1 cellular context compared by ENCODE assay signal in the genomic region with DNA sequence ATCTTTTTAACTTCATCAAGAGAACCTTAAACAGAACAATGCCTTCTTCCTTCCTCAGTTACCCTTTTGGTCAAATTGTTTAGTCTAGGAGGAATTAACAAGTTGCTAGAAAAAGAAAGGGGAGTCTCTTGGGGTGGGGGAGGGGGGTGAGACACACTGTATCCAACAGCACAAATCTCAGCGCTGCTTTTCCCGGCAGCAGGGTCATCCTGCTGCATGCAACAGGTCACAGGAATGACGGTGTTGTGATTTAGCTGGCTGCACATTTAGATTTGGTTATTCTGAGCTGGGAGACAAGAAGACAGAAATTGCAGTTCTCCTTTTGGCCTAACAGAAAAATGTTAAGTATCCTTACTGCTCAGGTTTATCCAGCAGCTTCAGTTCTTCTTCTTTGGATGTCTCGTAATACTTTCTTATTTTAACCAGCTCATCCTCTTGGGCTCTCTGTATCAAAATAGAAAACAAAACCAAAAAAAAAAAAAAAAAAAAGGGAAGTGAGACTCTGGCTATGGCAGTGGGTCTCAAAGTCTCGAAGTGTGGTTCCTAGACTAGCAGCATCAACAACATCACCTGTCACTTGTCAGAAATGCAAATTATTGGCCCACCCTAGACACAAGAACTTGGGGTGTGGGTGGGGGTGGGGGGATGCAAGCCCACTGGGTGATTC.
A peak's percentile ranks its signal among the peaks of the same experiment; 100 is the strongest.
TF ChIP-seq lines count a peak whose summit lies in the region.

No MANE protein-coding gene starts in this region.

TF ChIP-seq in GM12878, 131 proteins besides CTCF, POLR2A, EP300 and RAD21 (continued from another document and continues in another):
- TF ChIP-seq, protein P1, sequence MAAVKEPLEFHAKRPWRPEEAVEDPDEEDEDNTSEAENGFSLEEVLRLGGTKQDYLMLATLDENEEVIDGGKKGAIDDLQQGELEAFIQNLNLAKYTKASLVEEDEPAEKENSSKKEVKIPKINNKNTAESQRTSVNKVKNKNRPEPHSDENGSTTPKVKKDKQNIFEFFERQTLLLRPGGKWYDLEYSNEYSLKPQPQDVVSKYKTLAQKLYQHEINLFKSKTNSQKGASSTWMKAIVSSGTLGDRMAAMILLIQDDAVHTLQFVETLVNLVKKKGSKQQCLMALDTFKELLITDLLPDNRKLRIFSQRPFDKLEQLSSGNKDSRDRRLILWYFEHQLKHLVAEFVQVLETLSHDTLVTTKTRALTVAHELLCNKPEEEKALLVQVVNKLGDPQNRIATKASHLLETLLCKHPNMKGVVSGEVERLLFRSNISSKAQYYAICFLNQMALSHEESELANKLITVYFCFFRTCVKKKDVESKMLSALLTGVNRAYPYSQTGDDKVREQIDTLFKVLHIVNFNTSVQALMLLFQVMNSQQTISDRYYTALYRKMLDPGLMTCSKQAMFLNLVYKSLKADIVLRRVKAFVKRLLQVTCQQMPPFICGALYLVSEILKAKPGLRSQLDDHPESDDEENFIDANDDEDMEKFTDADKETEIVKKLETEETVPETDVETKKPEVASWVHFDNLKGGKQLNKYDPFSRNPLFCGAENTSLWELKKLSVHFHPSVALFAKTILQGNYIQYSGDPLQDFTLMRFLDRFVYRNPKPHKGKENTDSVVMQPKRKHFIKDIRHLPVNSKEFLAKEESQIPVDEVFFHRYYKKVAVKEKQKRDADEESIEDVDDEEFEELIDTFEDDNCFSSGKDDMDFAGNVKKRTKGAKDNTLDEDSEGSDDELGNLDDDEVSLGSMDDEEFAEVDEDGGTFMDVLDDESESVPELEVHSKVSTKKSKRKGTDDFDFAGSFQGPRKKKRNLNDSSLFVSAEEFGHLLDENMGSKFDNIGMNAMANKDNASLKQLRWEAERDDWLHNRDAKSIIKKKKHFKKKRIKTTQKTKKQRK (IDR thresholded peaks at IDR 0.05; ENCODE audit: low read depth, low read length) = no peak
- TF ChIP-seq, protein P2, sequence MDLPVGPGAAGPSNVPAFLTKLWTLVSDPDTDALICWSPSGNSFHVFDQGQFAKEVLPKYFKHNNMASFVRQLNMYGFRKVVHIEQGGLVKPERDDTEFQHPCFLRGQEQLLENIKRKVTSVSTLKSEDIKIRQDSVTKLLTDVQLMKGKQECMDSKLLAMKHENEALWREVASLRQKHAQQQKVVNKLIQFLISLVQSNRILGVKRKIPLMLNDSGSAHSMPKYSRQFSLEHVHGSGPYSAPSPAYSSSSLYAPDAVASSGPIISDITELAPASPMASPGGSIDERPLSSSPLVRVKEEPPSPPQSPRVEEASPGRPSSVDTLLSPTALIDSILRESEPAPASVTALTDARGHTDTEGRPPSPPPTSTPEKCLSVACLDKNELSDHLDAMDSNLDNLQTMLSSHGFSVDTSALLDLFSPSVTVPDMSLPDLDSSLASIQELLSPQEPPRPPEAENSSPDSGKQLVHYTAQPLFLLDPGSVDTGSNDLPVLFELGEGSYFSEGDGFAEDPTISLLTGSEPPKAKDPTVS (IDR thresholded peaks at IDR 0.05; ENCODE audit: low read depth, low read length) = no peak
- TF ChIP-seq, protein P3, sequence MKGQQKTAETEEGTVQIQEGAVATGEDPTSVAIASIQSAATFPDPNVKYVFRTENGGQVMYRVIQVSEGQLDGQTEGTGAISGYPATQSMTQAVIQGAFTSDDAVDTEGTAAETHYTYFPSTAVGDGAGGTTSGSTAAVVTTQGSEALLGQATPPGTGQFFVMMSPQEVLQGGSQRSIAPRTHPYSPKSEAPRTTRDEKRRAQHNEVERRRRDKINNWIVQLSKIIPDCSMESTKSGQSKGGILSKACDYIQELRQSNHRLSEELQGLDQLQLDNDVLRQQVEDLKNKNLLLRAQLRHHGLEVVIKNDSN (IDR thresholded peaks at IDR 0.05; ENCODE audit: borderline replicate concordance, extremely low read length, insufficient read depth, low read depth, low read length) = no peak
- TF ChIP-seq, protein P4, sequence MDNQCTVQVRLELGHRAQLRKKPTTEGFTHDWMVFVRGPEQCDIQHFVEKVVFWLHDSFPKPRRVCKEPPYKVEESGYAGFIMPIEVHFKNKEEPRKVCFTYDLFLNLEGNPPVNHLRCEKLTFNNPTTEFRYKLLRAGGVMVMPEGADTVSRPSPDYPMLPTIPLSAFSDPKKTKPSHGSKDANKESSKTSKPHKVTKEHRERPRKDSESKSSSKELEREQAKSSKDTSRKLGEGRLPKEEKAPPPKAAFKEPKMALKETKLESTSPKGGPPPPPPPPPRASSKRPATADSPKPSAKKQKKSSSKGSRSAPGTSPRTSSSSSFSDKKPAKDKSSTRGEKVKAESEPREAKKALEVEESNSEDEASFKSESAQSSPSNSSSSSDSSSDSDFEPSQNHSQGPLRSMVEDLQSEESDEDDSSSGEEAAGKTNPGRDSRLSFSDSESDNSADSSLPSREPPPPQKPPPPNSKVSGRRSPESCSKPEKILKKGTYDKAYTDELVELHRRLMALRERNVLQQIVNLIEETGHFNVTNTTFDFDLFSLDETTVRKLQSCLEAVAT (IDR thresholded peaks at IDR 0.05) = no peak
- TF ChIP-seq SP1 (IDR thresholded peaks at IDR 0.05; ENCODE audit: low read depth, low read length) (peak; percentile 34), ZNF24 (IDR thresholded peaks at IDR 0.05) (0 out of 2 replicates have a peak, but pooled peaks have one; percentile 63), CHD2 (IDR thresholded peaks at IDR 0.05; ENCODE audit: borderline replicate concordance, low read depth, low read length) (peak; percentile 74; the same call in 1 of the 2 replicates), NFIC (IDR thresholded peaks at IDR 0.05; ENCODE audit: low read depth, low read length) (peak; percentile 72), EGR1 (IDR thresholded peaks at IDR 0.05; ENCODE audit: borderline replicate concordance in 1 of 2, low read depth in 2 of 2, low read length in 2 of 2) (no peak), IKZF1 (conservative IDR thresholded peaks at IDR 0.05) (peak; percentile 54), ZSCAN29 (IDR thresholded peaks at IDR 0.05) (no peak), CREB1 (IDR thresholded peaks at IDR 0.05; ENCODE audit: low read depth) (no peak), RB1 (IDR thresholded peaks at IDR 0.05; ENCODE audit: borderline replicate concordance) (no peak), NR2C1 (IDR thresholded peaks at IDR 0.05) (no peak), PML (IDR thresholded peaks at IDR 0.05; ENCODE audit: low read length) (no peak), ZNF207 (IDR thresholded peaks at IDR 0.05; ENCODE audit: borderline replicate concordance) (no peak), TCF3 (IDR thresholded peaks at IDR 0.05; ENCODE audit: borderline replicate concordance, insufficient read depth, low read depth, low read length) (0 out of 2 replicates have a peak, but pooled peaks have one; percentile 24), MEF2B (IDR thresholded peaks at IDR 0.05; ENCODE audit: partially characterized antibody, poor library complexity, severe bottlenecking) (peak; percentile 62), ETV6 (conservative IDR thresholded peaks at IDR 0.05 in 1 of 2, IDR thresholded peaks at IDR 0.05 in 1 of 2; ENCODE audit: borderline replicate concordance in 1 of 2, low read depth in 1 of 2) (no peak), LARP7 (IDR thresholded peaks at IDR 0.05) (no peak), HDAC6 (IDR thresholded peaks at IDR 0.05; ENCODE audit: unreplicated experiment) (no peak), ZBED1 (IDR thresholded peaks at IDR 0.05; ENCODE audit: borderline replicate concordance) (no peak), NRF1 (conservative IDR thresholded peaks at IDR 0.05; ENCODE audit: low read depth, low read length) (no peak), RELA (IDR thresholded peaks at IDR 0.05; ENCODE audit: borderline replicate concordance, partially characterized antibody) (no peak)
- TF ChIP-seq, protein P5, sequence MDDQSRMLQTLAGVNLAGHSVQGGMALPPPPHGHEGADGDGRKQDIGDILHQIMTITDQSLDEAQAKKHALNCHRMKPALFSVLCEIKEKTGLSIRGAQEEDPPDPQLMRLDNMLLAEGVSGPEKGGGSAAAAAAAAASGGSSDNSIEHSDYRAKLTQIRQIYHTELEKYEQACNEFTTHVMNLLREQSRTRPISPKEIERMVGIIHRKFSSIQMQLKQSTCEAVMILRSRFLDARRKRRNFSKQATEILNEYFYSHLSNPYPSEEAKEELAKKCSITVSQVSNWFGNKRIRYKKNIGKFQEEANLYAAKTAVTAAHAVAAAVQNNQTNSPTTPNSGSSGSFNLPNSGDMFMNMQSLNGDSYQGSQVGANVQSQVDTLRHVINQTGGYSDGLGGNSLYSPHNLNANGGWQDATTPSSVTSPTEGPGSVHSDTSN (IDR thresholded peaks at IDR 0.05; ENCODE audit: insufficient replicate concordance, low read depth, low read length) = peak; percentile 65
- TF ChIP-seq, protein P6, sequence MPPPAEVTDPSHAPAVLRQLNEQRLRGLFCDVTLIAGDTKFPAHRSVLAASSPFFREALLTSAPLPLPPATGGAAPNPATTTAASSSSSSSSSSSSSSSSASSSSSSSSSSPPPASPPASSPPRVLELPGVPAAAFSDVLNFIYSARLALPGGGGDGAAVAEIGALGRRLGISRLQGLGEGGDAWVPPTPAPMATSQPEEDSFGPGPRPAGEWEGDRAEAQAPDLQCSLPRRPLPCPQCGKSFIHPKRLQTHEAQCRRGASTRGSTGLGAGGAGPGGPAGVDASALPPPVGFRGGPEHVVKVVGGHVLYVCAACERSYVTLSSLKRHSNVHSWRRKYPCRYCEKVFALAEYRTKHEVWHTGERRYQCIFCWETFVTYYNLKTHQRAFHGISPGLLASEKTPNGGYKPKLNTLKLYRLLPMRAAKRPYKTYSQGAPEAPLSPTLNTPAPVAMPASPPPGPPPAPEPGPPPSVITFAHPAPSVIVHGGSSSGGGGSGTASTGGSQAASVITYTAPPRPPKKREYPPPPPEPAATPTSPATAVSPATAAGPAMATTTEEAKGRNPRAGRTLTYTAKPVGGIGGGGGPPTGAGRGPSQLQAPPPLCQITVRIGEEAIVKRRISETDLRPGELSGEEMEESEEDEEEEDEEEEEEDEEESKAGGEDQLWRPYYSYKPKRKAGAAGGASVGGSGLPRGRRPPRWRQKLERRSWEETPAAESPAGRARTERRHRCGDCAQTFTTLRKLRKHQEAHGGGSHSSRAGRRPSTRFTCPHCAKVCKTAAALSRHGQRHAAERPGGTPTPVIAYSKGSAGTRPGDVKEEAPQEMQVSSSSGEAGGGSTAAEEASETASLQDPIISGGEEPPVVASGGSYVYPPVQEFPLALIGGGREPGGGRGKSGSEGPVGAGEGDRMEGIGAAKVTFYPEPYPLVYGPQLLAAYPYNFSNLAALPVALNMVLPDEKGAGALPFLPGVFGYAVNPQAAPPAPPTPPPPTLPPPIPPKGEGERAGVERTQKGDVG (CRISPR knock-in tag; IDR thresholded peaks at IDR 0.05) = no peak
- TF ChIP-seq, protein P7, sequence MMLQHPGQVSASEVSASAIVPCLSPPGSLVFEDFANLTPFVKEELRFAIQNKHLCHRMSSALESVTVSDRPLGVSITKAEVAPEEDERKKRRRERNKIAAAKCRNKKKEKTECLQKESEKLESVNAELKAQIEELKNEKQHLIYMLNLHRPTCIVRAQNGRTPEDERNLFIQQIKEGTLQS (IDR thresholded peaks at IDR 0.05; ENCODE audit: borderline replicate concordance, extremely low read depth, low read depth, low read length) = no peak
- TF ChIP-seq, protein P8, sequence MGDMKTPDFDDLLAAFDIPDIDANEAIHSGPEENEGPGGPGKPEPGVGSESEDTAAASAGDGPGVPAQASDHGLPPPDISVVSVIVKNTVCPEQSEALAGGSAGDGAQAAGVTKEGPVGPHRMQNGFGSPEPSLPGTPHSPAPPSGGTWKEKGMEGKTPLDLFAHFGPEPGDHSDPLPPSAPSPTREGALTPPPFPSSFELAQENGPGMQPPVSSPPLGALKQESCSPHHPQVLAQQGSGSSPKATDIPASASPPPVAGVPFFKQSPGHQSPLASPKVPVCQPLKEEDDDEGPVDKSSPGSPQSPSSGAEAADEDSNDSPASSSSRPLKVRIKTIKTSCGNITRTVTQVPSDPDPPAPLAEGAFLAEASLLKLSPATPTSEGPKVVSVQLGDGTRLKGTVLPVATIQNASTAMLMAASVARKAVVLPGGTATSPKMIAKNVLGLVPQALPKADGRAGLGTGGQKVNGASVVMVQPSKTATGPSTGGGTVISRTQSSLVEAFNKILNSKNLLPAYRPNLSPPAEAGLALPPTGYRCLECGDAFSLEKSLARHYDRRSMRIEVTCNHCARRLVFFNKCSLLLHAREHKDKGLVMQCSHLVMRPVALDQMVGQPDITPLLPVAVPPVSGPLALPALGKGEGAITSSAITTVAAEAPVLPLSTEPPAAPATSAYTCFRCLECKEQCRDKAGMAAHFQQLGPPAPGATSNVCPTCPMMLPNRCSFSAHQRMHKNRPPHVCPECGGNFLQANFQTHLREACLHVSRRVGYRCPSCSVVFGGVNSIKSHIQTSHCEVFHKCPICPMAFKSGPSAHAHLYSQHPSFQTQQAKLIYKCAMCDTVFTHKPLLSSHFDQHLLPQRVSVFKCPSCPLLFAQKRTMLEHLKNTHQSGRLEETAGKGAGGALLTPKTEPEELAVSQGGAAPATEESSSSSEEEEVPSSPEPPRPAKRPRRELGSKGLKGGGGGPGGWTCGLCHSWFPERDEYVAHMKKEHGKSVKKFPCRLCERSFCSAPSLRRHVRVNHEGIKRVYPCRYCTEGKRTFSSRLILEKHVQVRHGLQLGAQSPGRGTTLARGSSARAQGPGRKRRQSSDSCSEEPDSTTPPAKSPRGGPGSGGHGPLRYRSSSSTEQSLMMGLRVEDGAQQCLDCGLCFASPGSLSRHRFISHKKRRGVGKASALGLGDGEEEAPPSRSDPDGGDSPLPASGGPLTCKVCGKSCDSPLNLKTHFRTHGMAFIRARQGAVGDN (IDR thresholded peaks at IDR 0.05) = no peak
- TF ChIP-seq, protein P9, sequence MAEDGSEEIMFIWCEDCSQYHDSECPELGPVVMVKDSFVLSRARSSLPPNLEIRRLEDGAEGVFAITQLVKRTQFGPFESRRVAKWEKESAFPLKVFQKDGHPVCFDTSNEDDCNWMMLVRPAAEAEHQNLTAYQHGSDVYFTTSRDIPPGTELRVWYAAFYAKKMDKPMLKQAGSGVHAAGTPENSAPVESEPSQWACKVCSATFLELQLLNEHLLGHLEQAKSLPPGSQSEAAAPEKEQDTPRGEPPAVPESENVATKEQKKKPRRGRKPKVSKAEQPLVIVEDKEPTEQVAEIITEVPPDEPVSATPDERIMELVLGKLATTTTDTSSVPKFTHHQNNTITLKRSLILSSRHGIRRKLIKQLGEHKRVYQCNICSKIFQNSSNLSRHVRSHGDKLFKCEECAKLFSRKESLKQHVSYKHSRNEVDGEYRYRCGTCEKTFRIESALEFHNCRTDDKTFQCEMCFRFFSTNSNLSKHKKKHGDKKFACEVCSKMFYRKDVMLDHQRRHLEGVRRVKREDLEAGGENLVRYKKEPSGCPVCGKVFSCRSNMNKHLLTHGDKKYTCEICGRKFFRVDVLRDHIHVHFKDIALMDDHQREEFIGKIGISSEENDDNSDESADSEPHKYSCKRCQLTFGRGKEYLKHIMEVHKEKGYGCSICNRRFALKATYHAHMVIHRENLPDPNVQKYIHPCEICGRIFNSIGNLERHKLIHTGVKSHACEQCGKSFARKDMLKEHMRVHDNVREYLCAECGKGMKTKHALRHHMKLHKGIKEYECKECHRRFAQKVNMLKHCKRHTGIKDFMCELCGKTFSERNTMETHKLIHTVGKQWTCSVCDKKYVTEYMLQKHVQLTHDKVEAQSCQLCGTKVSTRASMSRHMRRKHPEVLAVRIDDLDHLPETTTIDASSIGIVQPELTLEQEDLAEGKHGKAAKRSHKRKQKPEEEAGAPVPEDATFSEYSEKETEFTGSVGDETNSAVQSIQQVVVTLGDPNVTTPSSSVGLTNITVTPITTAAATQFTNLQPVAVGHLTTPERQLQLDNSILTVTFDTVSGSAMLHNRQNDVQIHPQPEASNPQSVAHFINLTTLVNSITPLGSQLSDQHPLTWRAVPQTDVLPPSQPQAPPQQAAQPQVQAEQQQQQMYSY (CRISPR knock-in tag; IDR thresholded peaks at IDR 0.05) = no peak
- TF ChIP-seq, protein P10, sequence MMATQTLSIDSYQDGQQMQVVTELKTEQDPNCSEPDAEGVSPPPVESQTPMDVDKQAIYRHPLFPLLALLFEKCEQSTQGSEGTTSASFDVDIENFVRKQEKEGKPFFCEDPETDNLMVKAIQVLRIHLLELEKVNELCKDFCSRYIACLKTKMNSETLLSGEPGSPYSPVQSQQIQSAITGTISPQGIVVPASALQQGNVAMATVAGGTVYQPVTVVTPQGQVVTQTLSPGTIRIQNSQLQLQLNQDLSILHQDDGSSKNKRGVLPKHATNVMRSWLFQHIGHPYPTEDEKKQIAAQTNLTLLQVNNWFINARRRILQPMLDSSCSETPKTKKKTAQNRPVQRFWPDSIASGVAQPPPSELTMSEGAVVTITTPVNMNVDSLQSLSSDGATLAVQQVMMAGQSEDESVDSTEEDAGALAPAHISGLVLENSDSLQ (IDR thresholded peaks at IDR 0.05) = peak; percentile 88
